ENCODE assay signal across 10 cellular contexts in the genomic region with DNA sequence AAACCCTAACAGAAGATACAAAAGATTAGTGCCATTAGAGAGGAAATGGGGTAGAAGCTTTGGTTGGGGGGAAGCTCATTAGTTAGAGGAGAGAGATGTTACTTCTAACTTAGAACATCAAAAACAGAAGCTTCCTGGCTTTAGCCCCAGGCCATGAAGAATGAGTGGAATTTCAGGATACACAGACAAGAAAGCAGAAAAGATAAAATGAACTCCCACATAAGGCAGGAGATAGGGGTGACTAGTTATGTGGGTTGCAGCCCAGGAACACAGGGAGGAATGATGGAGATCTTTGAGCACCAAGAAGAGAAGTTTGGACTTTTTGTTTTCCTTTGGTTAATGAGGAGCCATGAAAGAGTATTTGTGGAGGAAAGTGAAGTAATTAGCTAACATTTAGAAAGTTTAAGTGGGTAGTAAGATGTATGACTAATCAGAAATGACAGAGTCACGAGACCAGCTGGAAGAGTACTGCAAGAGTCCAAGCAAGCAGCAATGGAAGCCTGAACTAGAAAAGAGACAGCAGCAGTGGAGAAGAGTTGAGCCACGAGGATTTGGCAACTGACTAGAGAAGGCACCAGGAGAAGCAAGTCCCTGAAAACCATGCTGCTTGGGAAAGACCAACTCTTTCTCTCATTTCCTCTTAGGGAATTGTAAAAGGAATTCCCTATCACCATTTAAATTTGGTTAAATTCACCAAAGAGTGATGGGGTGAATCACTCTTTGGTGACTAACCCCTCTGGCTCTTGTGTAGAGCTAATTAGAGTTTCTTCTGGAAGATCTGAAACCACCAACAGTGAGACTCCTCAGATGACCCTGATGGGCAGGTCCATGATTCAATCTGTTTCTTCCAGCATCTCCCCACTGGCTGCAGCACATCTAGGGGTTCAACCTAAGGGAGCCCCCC.
DNase-seq lines count a peak whose midpoint lies in the region; ATAC-seq, FAIRE-seq and TF ChIP-seq lines count a peak whose summit lies in the region.
"Had no signal": no experiment of that assay in that cellular context is flagged by ENCODE, and none has a peak within 500 bp of the region (broad histone marks: within the 10 kb centered on the region; RNA-seq: fewer than 3 reads in every experiment).

No MANE protein-coding gene starts in this region.

- TF ChIP-seq CTCF in RWPE2 (IDR thresholded peaks at IDR 0.05; ENCODE audit: poor library complexity, severe bottlenecking) = no peak

- H3K4me1 ChIP-seq in RWPE2 (ENCODE audit: insufficient read depth, poor library complexity, severe bottlenecking) = peaks cover 51% of the 10 kb centered on the region

- DNase-seq in GM12892 (ENCODE audit: insufficient read length) (no peak), RWPE2 (ENCODE audit: low spot score) (no peak), fibroblast of peridontal ligament (ENCODE audit: extremely low read depth) (peak; percentile 95), NCI-H2171 treated with DMSO at 0.1 percent for 48 hours (lab: John Stamatoyannopoulos, UW) (no peak), GM12891 (ENCODE audit: insufficient read length, low spot score) (no peak)
- no peak for DNase-seq in stimulated activated naive CD8-positive, alpha-beta T cell treated with anti-CD3 and anti-CD28 coated beads, Interleukin-15, Interleukin-2, amounts not matched to agents 100 U/mL and 50 U/mL, for 24 hours
- DNase-seq: naive thymus-derived CD4-positive, alpha-beta T cell; stimulated activated CD4-positive, alpha-beta T cell treated with anti-CD3 and anti-CD28 coated beads, Interleukin-4, amount 100 ng/mL, for 4 hours had no signal

- TF ChIP-seq POLR2A in GM12892 (IDR thresholded peaks at IDR 0.05; ENCODE audit: low read depth, low read length) (no peak), GM12891 (IDR thresholded peaks at IDR 0.05; ENCODE audit: low read depth, low read length) (no peak)

- H3K4me3 ChIP-seq in RWPE2 (ENCODE audit: severe bottlenecking) = no peak overlapping the region

- ATAC-seq in RWPE2 (ENCODE audit: low read depth) = peak; percentile 75
- ATAC-seq in stimulated activated naive CD8-positive, alpha-beta T cell treated with anti-CD3 and anti-CD28 coated beads, Interleukin-15, Interleukin-2, amounts not matched to agents 100 U/mL and 50 U/mL, for 24 hours = peak; percentile 44
- no peak for ATAC-seq in GM19455 (IDR thresholded peaks at IDR 0.05; ENCODE audit: unreplicated experiment)
- ATAC-seq: naive thymus-derived CD4-positive, alpha-beta T cell had no signal

- peak overlapping the region; percentile 96 for H3K27ac ChIP-seq in RWPE2 (ENCODE audit: poor library complexity, severe bottlenecking)
- H3K27ac ChIP-seq: HL-60 had no signal

- no peaks in the 10 kb centered on the region for H3K36me3 ChIP-seq in RWPE2 (ENCODE audit: low read depth)

- no peaks in the 10 kb centered on the region for H3K9me3 ChIP-seq in RWPE2 (ENCODE audit: severe bottlenecking)

- H3K27me3 ChIP-seq in RWPE2 (ENCODE audit: insufficient read depth, poor library complexity, severe bottlenecking) = no peaks in the 10 kb centered on the region

- peak; percentile 61 for FAIRE-seq in GM12892 (lab: Jason Lieb, UNC)
- FAIRE-seq in GM12891 (lab: Jason Lieb, UNC) = no peak

TF ChIP-seq in GM12891, 5 proteins besides CTCF, POLR2A, EP300 and RAD21:
- TF ChIP-seq SPI1 (IDR thresholded peaks at IDR 0.05; ENCODE audit: low read depth, low read length) (no peak), POU2F2 (IDR thresholded peaks at IDR 0.05; ENCODE audit: low read depth, low read length) (no peak), POLR2AphosphoS5 (IDR thresholded peaks at IDR 0.05; ENCODE audit: low read depth, low read length) (no peak), TAF1 (IDR thresholded peaks at IDR 0.05; ENCODE audit: low read depth, low read length) (no peak), PAX5 (IDR thresholded peaks at IDR 0.05; ENCODE audit: insufficient read depth, low read length, severe bottlenecking) (no peak)
